Comparison of ENCODE assay signal across 21 cellular contexts in the genomic region with DNA sequence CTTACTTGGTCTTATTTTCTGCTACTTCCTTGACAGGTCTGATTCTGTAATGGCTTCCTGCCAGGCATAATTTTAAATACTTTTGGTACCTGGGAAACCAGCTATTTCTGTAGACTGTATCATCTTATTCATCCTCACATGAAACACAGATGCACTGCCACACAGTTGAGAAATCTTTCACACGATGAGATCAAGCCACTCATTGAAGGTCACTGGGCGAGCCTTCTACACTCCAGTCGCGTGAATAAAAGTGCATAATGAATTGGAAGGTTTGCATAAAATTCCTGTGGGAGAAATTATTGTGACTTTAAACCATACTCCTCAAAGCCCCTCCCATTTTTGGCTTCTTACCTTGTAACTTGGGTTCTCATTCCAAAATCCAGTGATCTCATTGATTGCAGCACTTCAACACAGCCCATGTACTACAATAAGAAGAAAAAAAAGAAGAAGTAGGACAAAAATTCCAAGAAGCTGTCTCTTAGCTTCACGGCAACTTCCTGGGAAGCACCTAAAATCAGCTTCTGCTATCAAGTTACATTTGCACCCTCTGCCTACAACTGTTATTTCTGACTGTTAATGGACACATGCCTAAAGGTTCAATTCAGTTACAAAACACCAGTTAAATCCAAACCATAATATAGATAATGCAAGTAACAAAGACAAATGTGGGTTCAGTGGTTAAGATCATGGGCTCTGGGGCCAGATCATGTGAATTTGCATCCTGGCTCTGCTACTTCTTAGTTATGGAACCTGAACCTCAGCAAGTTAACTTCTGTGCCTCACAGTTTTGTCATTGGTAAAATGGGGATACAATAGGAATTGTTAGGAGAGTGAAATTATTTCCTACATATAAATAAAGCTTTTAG. TPM values are rescaled to one million over a fixed set of nuclear protein-coding genes. Genes with fewer than 3 reads are reported as not detected.
DNase-seq lines count a peak whose midpoint lies in the region; ATAC-seq, FAIRE-seq and TF ChIP-seq lines count a peak whose summit lies in the region.
"Had no signal": no experiment of that assay in that cellular context is flagged by ENCODE, and none has a peak within 500 bp of the region (broad histone marks: within the 10 kb centered on the region; RNA-seq: fewer than 3 reads in every experiment).

No MANE protein-coding gene starts in this region.

- no peaks in the 10 kb centered on the region for H3K36me3 ChIP-seq in astrocyte (ENCODE audit: insufficient read depth, low read length)
- no peaks in the 10 kb centered on the region for H3K36me3 ChIP-seq in gastrocnemius medialis
- H3K36me3 ChIP-seq: adrenal gland, HAP-1, neutrophil had no signal

- H3K4me2 ChIP-seq in astrocyte (ENCODE audit: low read length): no peak overlapping the region

- in situ Hi-C loops in gastrocnemius medialis (cut with MboI; ENCODE audit: low sequenced_read_pairs in 4 of 4): no loop called here

- H3K27me3 ChIP-seq in astrocyte (ENCODE audit: insufficient read depth, low read length): no peaks in the 10 kb centered on the region
- no peaks in the 10 kb centered on the region for H3K27me3 ChIP-seq in gastrocnemius medialis
- H3K27me3 ChIP-seq: adrenal gland had no signal

- no peak overlapping the region for H2AFZ ChIP-seq in astrocyte (ENCODE audit: low read depth, low read length)

- peaks cover 59% of the 10 kb centered on the region for H3K4me1 Mint-ChIP-seq in activated T-cell treated with anti-CD3 and anti-CD28 coated beads, Interleukin-2, amount 50 U/mL, for 72 hours (ENCODE audit: low read depth)
- H3K4me1 Mint-ChIP-seq in astrocyte (ENCODE audit: low read depth, unreplicated experiment): peaks cover 42% of the 10 kb centered on the region
- H3K4me1 Mint-ChIP-seq in endothelial cell (ENCODE audit: unreplicated experiment): peaks cover 19% of the 10 kb centered on the region
- H3K4me1 Mint-ChIP-seq: immature natural killer cell had no signal

- intact Hi-C loops in gastrocnemius medialis (cut with DNase I; ENCODE audit: low total_unique reads): no loop called here

- no peak for ATAC-seq in activated T-cell treated with anti-CD3 and anti-CD28 coated beads, Interleukin-2, amount 50 U/mL, for 72 hours (replicated peaks in 1 of 2)
- ATAC-seq in gastrocnemius medialis: peak; percentile 46 to 67
- ATAC-seq: HepG2 had no signal

- peaks cover 0 to 5% of the 10 kb centered on the region in 2 donors for H3K36me3 Mint-ChIP-seq in activated T-cell treated with anti-CD3 and anti-CD28 coated beads, Interleukin-2, amount 50 U/mL, for 72 hours (ENCODE audit: insufficient read depth in 2 of 2)
- H3K36me3 Mint-ChIP-seq in astrocyte (ENCODE audit: low read depth, unreplicated experiment) (peaks cover 2% of the 10 kb centered on the region), endothelial cell (ENCODE audit: low read depth, unreplicated experiment) (peaks cover 15% of the 10 kb centered on the region)
- H3K36me3 Mint-ChIP-seq: CD4-positive, alpha-beta memory T cell; immature natural killer cell had no signal

- no peak overlapping the region for H3K9ac ChIP-seq in astrocyte (ENCODE audit: low read length)

- TF ChIP-seq POLR2A in gastrocnemius medialis (IDR thresholded peaks at IDR 0.05): no peak

- peak overlapping the region in 1 of 2 donors; percentile 2 for H3K4me3 Mint-ChIP-seq in activated T-cell treated with anti-CD3 and anti-CD28 coated beads, Interleukin-2, amount 50 U/mL, for 72 hours
- H3K4me3 Mint-ChIP-seq in astrocyte (ENCODE audit: unreplicated experiment): no peak overlapping the region
- H3K4me3 Mint-ChIP-seq in endothelial cell (ENCODE audit: unreplicated experiment): no peak overlapping the region
- H3K4me3 Mint-ChIP-seq: CD4-positive, alpha-beta memory T cell; immature natural killer cell had no signal

- no peak for FAIRE-seq in astrocyte (lab: Jason Lieb, UNC)
- FAIRE-seq: GM12891, HepG2, TTC549 had no signal

- peak overlapping the region; percentile 13 for H3K27ac Mint-ChIP-seq in activated T-cell treated with anti-CD3 and anti-CD28 coated beads, Interleukin-2, amount 50 U/mL, for 72 hours
- H3K27ac Mint-ChIP-seq in astrocyte (ENCODE audit: unreplicated experiment): peak overlapping the region; percentile 16
- no peak overlapping the region for H3K27ac Mint-ChIP-seq in endothelial cell (ENCODE audit: unreplicated experiment)
- H3K27ac Mint-ChIP-seq: CD4-positive, alpha-beta memory T cell; immature natural killer cell had no signal

- no peaks in the 10 kb centered on the region for H3K79me2 ChIP-seq in astrocyte (ENCODE audit: insufficient read depth, low read length)

- H3K9me3 ChIP-seq in astrocyte (ENCODE audit: insufficient read depth, low read depth, low read length) (no peaks in the 10 kb centered on the region), gastrocnemius medialis (no peaks in the 10 kb centered on the region)
- H3K9me3 ChIP-seq: adrenal gland, HAP-1, neutrophil had no signal

- H3K4me3 ChIP-seq in astrocyte (ENCODE audit: insufficient read depth, low read depth, low read length) (no peak overlapping the region), gastrocnemius medialis (no peak overlapping the region)
- H3K4me3 ChIP-seq: adrenal gland, HAP-1 had no signal

- no peaks in the 10 kb centered on the region for H4K20me1 ChIP-seq in astrocyte (ENCODE audit: insufficient read depth, low read length)

- peaks cover 3 to 4% of the 10 kb centered on the region in 2 donors for H3K9me3 Mint-ChIP-seq in activated T-cell treated with anti-CD3 and anti-CD28 coated beads, Interleukin-2, amount 50 U/mL, for 72 hours
- H3K9me3 Mint-ChIP-seq in astrocyte (ENCODE audit: unreplicated experiment) (peaks cover 2% of the 10 kb centered on the region), endothelial cell (ENCODE audit: unreplicated experiment) (no peaks in the 10 kb centered on the region)
- H3K9me3 Mint-ChIP-seq: immature natural killer cell had no signal

- peaks cover 40% of the 10 kb centered on the region for H3K27me3 Mint-ChIP-seq in activated T-cell treated with anti-CD3 and anti-CD28 coated beads, Interleukin-2, amount 50 U/mL, for 72 hours (ENCODE audit: low read depth)
- H3K27me3 Mint-ChIP-seq in astrocyte (ENCODE audit: low read depth, unreplicated experiment): no peaks in the 10 kb centered on the region
- peaks cover 6% of the 10 kb centered on the region for H3K27me3 Mint-ChIP-seq in endothelial cell (ENCODE audit: unreplicated experiment)

- H3K4me1 ChIP-seq in astrocyte (ENCODE audit: insufficient read depth, low read length) (peaks cover 21% of the 10 kb centered on the region), gastrocnemius medialis (no peaks in the 10 kb centered on the region)
- H3K4me1 ChIP-seq: adrenal gland, HAP-1 had no signal

- TF ChIP-seq CTCF in astrocyte (IDR thresholded peaks at IDR 0.05; ENCODE audit: insufficient read depth, low read depth, low read length): no peak
- TF ChIP-seq CTCF in gastrocnemius medialis (IDR thresholded peaks at IDR 0.05 in 4 of 5, conservative IDR thresholded peaks at IDR 0.05 in 1 of 5): no peak
- TF ChIP-seq CTCF in endothelial cell (IDR thresholded peaks at IDR 0.05; ENCODE audit: unreplicated experiment): no peak

- H3K27ac ChIP-seq in astrocyte (ENCODE audit: low read depth, low read length): no peak overlapping the region
- no peak overlapping the region for H3K27ac ChIP-seq in gastrocnemius medialis
- H3K27ac ChIP-seq: adrenal gland, neutrophil had no signal

- DNase-seq in activated T-cell treated with anti-CD3 and anti-CD28 coated beads, Interleukin-2, amount 50 U/mL, for 72 hours: peak in 1 of 2 donors; percentile 16
- no peak for DNase-seq in activated T-cell treated with anti-CD3 and anti-CD28 coated beads for 4 hours
- DNase-seq in OCI-M1 (lab: John Stamatoyannopoulos, UW): peak; percentile 69
- peak; percentile 61 for DNase-seq in astrocyte (ENCODE audit: low read depth)
- DNase-seq in gastrocnemius medialis: no peak
- DNase-seq in A172 (ENCODE audit: low spot score): no peak
- DNase-seq in endothelial cell (ENCODE audit: low spot score): no peak
- no peak for DNase-seq in anterior cingulate cortex (lab: John Stamatoyannopoulos, UW)
- DNase-seq: activated CD4-positive, alpha-beta T cell treated with anti-CD3 and anti-CD28 coated beads, Interleukin-2, amount 50 U/mL, for 4 hours; CD4-positive, alpha-beta memory T cell; central memory CD4-positive, alpha-beta T cell; immature natural killer cell; NCI-H187; NCI-H345; stimulated activated CD4-positive, alpha-beta T cell treated with anti-CD3 and anti-CD28 coated beads, Interleukin-12 subunit alpha, Interleukin-12 subunit beta, amount 100 ng/mL, for 4 hours had no signal

RNA-seq across cellular contexts. Expression of a gene that starts 39.0 kb away (rescaled TPM):
- 1 to 10 TPM; 1.2 to 2.1 TPM for total RNA-seq in activated T-cell treated with anti-CD3 and anti-CD28 coated beads, Interleukin-2, amount 50 U/mL, for 72 hours
- total RNA-seq in astrocyte: 2.7 and 3.7 TPM in 2 replicates
- under 1 TPM in 2 of 4 donors, not detected in 2; 0.29 to 0.39 TPM for total RNA-seq in gastrocnemius medialis
- 0.59 and 0.84 TPM in 2 replicates for total RNA-seq in A172 (2014; rRNA removed; shearing (Covaris generic))
- 6.8 TPM for total RNA-seq in endothelial cell (ENCODE audit: unreplicated experiment)

RNA-seq across cellular contexts. Expression of a gene that starts 46.8 kb away (rescaled TPM):
- 10 to 100 TPM; 86.9 to 93.6 TPM for total RNA-seq in activated T-cell treated with anti-CD3 and anti-CD28 coated beads, Interleukin-2, amount 50 U/mL, for 72 hours
- total RNA-seq in astrocyte: 165 and 166 TPM in 2 replicates
- total RNA-seq in gastrocnemius medialis: 100 to 1,000 TPM; 110 to 146 (median 135) TPM
- 301 and 330 TPM in 2 replicates for total RNA-seq in A172 (2014; rRNA removed; shearing (Covaris generic))
- 126 TPM for total RNA-seq in endothelial cell (ENCODE audit: unreplicated experiment)

Comparison
In these comparisons a context has a peak if more than half of its experiments do, and no peak if none do; other contexts are left out.
1. ATAC-seq: peak in gastrocnemius medialis (2 of 2); none in activated T-cell treated with anti-CD3 and anti-CD28 coated beads, Interleukin-2, amount 50 U/mL, for 72 hours (0 of 2).
2. DNase-seq: peak in OCI-M1 (single experiment) and astrocyte (single experiment); none in activated T-cell treated with anti-CD3 and anti-CD28 coated beads for 4 hours (single experiment), gastrocnemius medialis (0 of 2), A172 (single experiment), endothelial cell (single experiment) and anterior cingulate cortex (0 of 58).